In genomic region chr17:80743181-80743771, GRCh38 we compare ENCODE assay signal across 10 cellular contexts.
DNase-seq lines count a peak whose midpoint lies in the region; ATAC-seq lines count a peak whose summit lies in the region.
"Had no signal": no experiment of that assay in that cellular context is flagged by ENCODE, and none has a peak within 500 bp of the region (broad histone marks: within the 10 kb centered on the region; RNA-seq: fewer than 3 reads in every experiment).

No MANE protein-coding gene starts in this region.

- intact Hi-C loops in activated CD4-positive, alpha-beta T cell treated with anti-CD3 and anti-CD28 coated beads for 36 hours (cut with DNase I, micrococcal nuclease) = loop anchor here in 1 of 2 experiments (10.0 kb wide), 1 partner anchor 242 kb away; no protein-coding TSS in a partner anchor

- POLR2A ChIA-PET in activated CD4-positive, alpha-beta T cell treated with anti-CD3 and anti-CD28 coated beads for 36 hours (lab: Charles Lee) = interaction anchor here (0.7 kb wide), 1 partner anchor 22 kb away, joined by 3 read pairs; no protein-coding TSS in a partner anchor

- peaks cover 58% of the 10 kb centered on the region for H3K4me1 Mint-ChIP-seq in activated CD4-positive, alpha-beta T cell treated with anti-CD3 and anti-CD28 coated beads for 36 hours

- H3K27ac Mint-ChIP-seq in activated CD4-positive, alpha-beta T cell treated with anti-CD3 and anti-CD28 coated beads for 36 hours = peak overlapping the region; percentile 72

- CTCF ChIA-PET in activated CD4-positive, alpha-beta T cell treated with anti-CD3 and anti-CD28 coated beads for 36 hours (lab: Charles Lee) = no interaction called here

- peak; percentile 63 for ATAC-seq in activated CD4-positive, alpha-beta T cell treated with anti-CD3 and anti-CD28 coated beads for 36 hours
- ATAC-seq: sciatic nerve had no signal

- H3K27me3 Mint-ChIP-seq in activated CD4-positive, alpha-beta T cell treated with anti-CD3 and anti-CD28 coated beads for 36 hours = no peaks in the 10 kb centered on the region

- H3K4me3 Mint-ChIP-seq in activated CD4-positive, alpha-beta T cell treated with anti-CD3 and anti-CD28 coated beads for 36 hours = peak overlapping the region; percentile 19

- peaks cover 36% of the 10 kb centered on the region for H3K36me3 Mint-ChIP-seq in activated CD4-positive, alpha-beta T cell treated with anti-CD3 and anti-CD28 coated beads for 36 hours (ENCODE audit: low read depth)

- peak; percentile 50 for DNase-seq in GM04503 (ENCODE audit: low read depth)
- peak; percentile 62 for DNase-seq in activated CD4-positive, alpha-beta T cell treated with anti-CD3 and anti-CD28 coated beads for 36 hours
- peak; percentile 16 for DNase-seq in effector CD4-positive, alpha-beta T cell
- DNase-seq in stimulated activated CD4-positive, alpha-beta T cell treated with anti-CD3 and anti-CD28 coated beads, Interleukin-15, amount 100 ng/mL, for 24 hours = peak; percentile 69
- DNase-seq in NCI-H69 (lab: John Stamatoyannopoulos, UW) = no peak
- DNase-seq in NCI-H345 (lab: John Stamatoyannopoulos, UW) = no peak
- no peak for DNase-seq in T1000 (lab: John Stamatoyannopoulos, UW)
- no peak for DNase-seq in NCI-H1105 treated with DMSO at 0.1 percent for 48 hours (lab: John Stamatoyannopoulos, UW)
- DNase-seq: transverse colon had no signal

- H3K9me3 Mint-ChIP-seq in activated CD4-positive, alpha-beta T cell treated with anti-CD3 and anti-CD28 coated beads for 36 hours (ENCODE audit: low read depth) = peaks cover 3% of the 10 kb centered on the region

Comparison
In these comparisons a context has a peak if more than half of its experiments do, and no peak if none do; other contexts are left out.
1. DNase-seq: peak in GM04503 (single experiment), activated CD4-positive, alpha-beta T cell treated with anti-CD3 and anti-CD28 coated beads for 36 hours (single experiment), effector CD4-positive, alpha-beta T cell (single experiment) and stimulated activated CD4-positive, alpha-beta T cell treated with anti-CD3 and anti-CD28 coated beads, Interleukin-15, amount 100 ng/mL, for 24 hours (single experiment); none in NCI-H69 (single experiment), NCI-H345 (single experiment), T1000 (single experiment) and NCI-H1105 treated with DMSO at 0.1 percent for 48 hours (single experiment).